Comparison of ENCODE assay signal across 8 cellular contexts in the genomic region with DNA sequence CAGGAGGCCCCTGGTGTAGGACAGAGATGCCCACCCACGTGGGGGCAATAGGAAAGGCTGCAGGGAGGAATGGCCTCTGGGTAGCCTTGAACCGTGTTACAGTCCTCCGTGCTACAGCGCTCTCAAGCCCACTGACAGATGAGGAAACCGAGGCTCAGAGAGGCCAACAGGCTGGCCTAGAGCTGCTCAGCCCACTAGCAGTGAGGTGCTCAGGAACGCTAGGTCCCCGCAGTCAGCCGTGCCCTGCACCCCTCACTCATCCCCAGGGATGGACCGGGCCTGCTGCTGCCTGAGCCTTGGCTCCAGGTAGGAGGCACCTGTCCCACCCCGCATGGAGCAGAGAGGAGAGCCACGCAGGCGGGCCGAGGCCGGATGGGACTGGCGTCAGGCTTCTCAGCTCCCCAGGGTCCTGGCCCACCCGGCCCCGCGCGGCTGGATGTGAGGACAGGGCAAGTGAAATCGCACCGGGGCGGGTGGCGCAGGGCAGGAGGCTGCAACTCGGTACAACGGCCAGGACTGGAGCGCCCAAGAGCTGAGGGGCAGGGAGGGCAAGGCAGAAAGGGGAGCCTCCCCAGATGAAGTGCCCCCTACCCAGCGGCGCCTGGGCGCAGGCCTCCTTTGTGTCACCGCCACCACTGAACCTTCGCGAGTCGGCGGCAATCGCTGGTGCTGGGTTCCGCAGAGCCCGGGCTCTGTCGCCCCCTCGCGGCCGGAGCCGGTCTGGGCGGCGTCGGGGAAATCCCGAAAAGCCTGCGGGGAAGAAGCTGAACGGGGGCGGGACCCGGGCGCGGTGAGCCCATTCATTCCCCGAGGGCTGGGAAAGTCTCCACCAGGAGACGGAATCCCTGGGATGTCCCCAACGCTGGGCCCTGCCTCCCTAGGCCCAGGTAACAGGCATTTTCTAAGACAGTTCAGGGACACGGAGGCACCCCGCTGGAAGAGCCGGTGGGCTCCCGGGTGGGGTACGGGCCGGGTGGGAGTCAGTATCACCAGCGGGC. TPM values are rescaled to one million over a fixed set of nuclear protein-coding genes. Genes with fewer than 3 reads are reported as not detected.
DNase-seq lines count a peak whose midpoint lies in the region; ATAC-seq and TF ChIP-seq lines count a peak whose summit lies in the region.

No MANE protein-coding gene starts in this region.

- H3K79me2 ChIP-seq in OCI-LY7 (ENCODE audit: insufficient read depth, low read depth, low read length), result no peaks in the 10 kb centered on the region
- no peaks in the 10 kb centered on the region for H3K79me2 ChIP-seq in neural cell (replicated peaks; ENCODE audit: insufficient read depth, low read length)

- no peaks in the 10 kb centered on the region for H3F3A ChIP-seq in neural cell (ENCODE audit: insufficient read depth, low read length, poor library complexity, severe bottlenecking)

- peak; percentile 84 for ATAC-seq in stimulated activated naive CD8-positive, alpha-beta T cell treated with anti-CD3 and anti-CD28 coated beads, Interleukin-15, Interleukin-2, amounts not matched to agents 100 U/mL and 50 U/mL, for 24 hours
- ATAC-seq in GM19328 (IDR thresholded peaks at IDR 0.05; ENCODE audit: unreplicated experiment), result no peak

- H3K9me3 ChIP-seq in HUES64 (ENCODE audit: insufficient read depth, low read depth, low read length) (no peaks in the 10 kb centered on the region), OCI-LY7 (ENCODE audit: low read length) (no peaks in the 10 kb centered on the region), esophagus muscularis mucosa (no peaks in the 10 kb centered on the region), neural cell (ENCODE audit: low read length) (no peaks in the 10 kb centered on the region)

- TF ChIP-seq POLR2A in esophagus muscularis mucosa (IDR thresholded peaks at IDR 0.05; ENCODE audit: low read depth), result no peak

- DNase-seq in EH (ENCODE audit: low read depth), result peak; percentile 77
- peak; percentile 86 for DNase-seq in OCI-LY7 (ENCODE audit: low spot score)
- DNase-seq in activated T-cell treated with anti-CD3 and anti-CD28 coated beads for 48 hours (ENCODE audit: low read depth), result peak; percentile 88
- DNase-seq in esophagus muscularis mucosa (ENCODE audit: extremely low spot score), result no peak
- peak; percentile 93 for DNase-seq in stimulated activated naive CD8-positive, alpha-beta T cell treated with anti-CD3 and anti-CD28 coated beads, Interleukin-15, Interleukin-2, amounts not matched to agents 100 U/mL and 50 U/mL, for 24 hours

- peak overlapping the region; percentile 76 for H3K4me2 ChIP-seq in OCI-LY7 (ENCODE audit: low read length)
- no peak overlapping the region for H3K4me2 ChIP-seq in neural cell (ENCODE audit: low read length)

- no peaks in the 10 kb centered on the region for H3K9me2 ChIP-seq in OCI-LY7 (ENCODE audit: insufficient read depth, low read length)
- no peaks in the 10 kb centered on the region for H3K9me2 ChIP-seq in neural cell (ENCODE audit: insufficient read depth, low read length)

- H4K20me1 ChIP-seq in OCI-LY7 (ENCODE audit: insufficient read depth, low read length) (no peaks in the 10 kb centered on the region), neural cell (ENCODE audit: insufficient read depth) (no peaks in the 10 kb centered on the region)

- CTCF ChIA-PET in OCI-LY7 (lab: Charles Lee; ENCODE audit: unreplicated experiment), result interaction anchor here (0.6 to 2.1 kb wide), 11 partner anchors 8 to 335 kb away, joined by 3 to 7 read pairs (median 3); a partner anchor contains a TSS

- H3K27ac ChIP-seq in HUES64 (ENCODE audit: low read depth, low read length), result no peak overlapping the region
- H3K27ac ChIP-seq in OCI-LY7 (ENCODE audit: low read depth, low read length, poor library complexity, severe bottlenecking), result peak overlapping the region; percentile 82
- no peak overlapping the region for H3K27ac ChIP-seq in esophagus muscularis mucosa (replicated peaks in 1 of 4)
- H3K27ac ChIP-seq in neural cell (ENCODE audit: low read length), result no peak overlapping the region

- peak overlapping the region; percentile 58; the same call in 1 of the 2 replicates for H2AFZ ChIP-seq in OCI-LY7 (ENCODE audit: low read length)
- H2AFZ ChIP-seq in neural cell (ENCODE audit: low read depth, low read length), result no peak overlapping the region

- H3K4me3 ChIP-seq in HUES64 (ENCODE audit: low read length) (no peak overlapping the region), OCI-LY7 (ENCODE audit: low read depth, low read length, poor library complexity, severe bottlenecking) (peak overlapping the region; percentile 54), esophagus muscularis mucosa (peak overlapping the region in 3 of 4 donors; percentile 24 to 44 (median 26)), neural cell (ENCODE audit: low read length) (peak overlapping the region; percentile 31)

- peak; percentile 90 for TF ChIP-seq CTCF in OCI-LY7 (conservative IDR thresholded peaks at IDR 0.05; ENCODE audit: low read length)
- TF ChIP-seq CTCF in esophagus muscularis mucosa (IDR thresholded peaks at IDR 0.05), result peak in 2 of 3 experiments; percentile 97 to 98
- peak; percentile 88 for TF ChIP-seq CTCF in neural cell (IDR thresholded peaks at IDR 0.05; ENCODE audit: poor library complexity, severe bottlenecking)

- TF ChIP-seq EP300 in esophagus muscularis mucosa (IDR thresholded peaks at IDR 0.05) (no peak), neural cell (conservative IDR thresholded peaks at IDR 0.05; ENCODE audit: poor library complexity, severe bottlenecking) (no peak)

- H3K4me1 ChIP-seq in HUES64 (ENCODE audit: insufficient read depth, low read length), result peaks cover 10% of the 10 kb centered on the region
- H3K4me1 ChIP-seq in OCI-LY7 (ENCODE audit: insufficient read depth, low read length, poor library complexity, severe bottlenecking), result peaks cover 75% of the 10 kb centered on the region
- peaks cover 35 to 40% (median 37%) of the 10 kb centered on the region in 4 donors for H3K4me1 ChIP-seq in esophagus muscularis mucosa

- H3K36me3 ChIP-seq in HUES64 (ENCODE audit: insufficient read depth, low read length) (no peaks in the 10 kb centered on the region), OCI-LY7 (ENCODE audit: insufficient read depth, low read length) (no peaks in the 10 kb centered on the region), esophagus muscularis mucosa (no peaks in the 10 kb centered on the region), neural cell (ENCODE audit: insufficient read depth, low read length) (no peaks in the 10 kb centered on the region)

- H3K9ac ChIP-seq in HUES64 (ENCODE audit: low read depth, low read length), result peak overlapping the region; percentile 43
- no peak overlapping the region for H3K9ac ChIP-seq in neural cell (ENCODE audit: low read length)

- WGBS in HUES64, result 29% methylated on average over 61 of the region's 62 CpGs
- WGBS in esophagus muscularis mucosa, result 20% methylated on average over 28 of the region's 62 CpGs

- intact Hi-C loops in OCI-LY7 (cut with micrococcal nuclease; ENCODE audit: unreplicated experiment), result loop anchor here (5.0 to 10.0 kb wide), 3 partner anchors 97 to 305 kb away; a partner anchor contains a TSS
- intact Hi-C loops in esophagus muscularis mucosa (cut with DNase I), result loop anchor here (5.0 kb wide), 2 partner anchors 82 to 307 kb away; a partner anchor contains a TSS

- BruUV-seq in OCI-LY7 (replicated peaks; lab: Mats Ljungman, UMichigan), result no TSS peak

- peak; percentile 83 for TF ChIP-seq RAD21 in neural cell (conservative IDR thresholded peaks at IDR 0.05)

- POLR2A ChIA-PET in OCI-LY7 (lab: Charles Lee), result interaction anchor here (1.1 to 1.6 kb wide), 4 partner anchors 9 to 95 kb away, joined by 4 to 5 read pairs (median 4); a partner anchor contains a TSS

- peaks cover 9% of the 10 kb centered on the region; the same call in 1 of the 2 replicates for H3K27me3 ChIP-seq in HUES64 (ENCODE audit: insufficient read depth, low read length)
- no peaks in the 10 kb centered on the region for H3K27me3 ChIP-seq in esophagus muscularis mucosa
- H3K27me3 ChIP-seq in neural cell (ENCODE audit: insufficient read depth, low read depth, low read length), result no peaks in the 10 kb centered on the region

TF ChIP-seq in neural cell, 6 proteins besides CTCF, POLR2A, EP300 and RAD21:
- TF ChIP-seq SMC3 (conservative IDR thresholded peaks at IDR 0.05; ENCODE audit: poor library complexity), result peak; percentile 78
- no peak for TF ChIP-seq MXI1 (conservative IDR thresholded peaks at IDR 0.05; ENCODE audit: poor library complexity, severe bottlenecking)

RNA-seq across cellular contexts. Expression of a gene that starts 8.4 kb away (rescaled TPM):
- 10.3 TPM for polyA plus RNA-seq in HUES64 (2013, experiment 1 of 2)
- 8.8 TPM for polyA plus RNA-seq in HUES64 (2013, experiment 2 of 2)
- total RNA-seq in OCI-LY7 (2014; rRNA removed; shearing (Covaris generic)), result 16.0 and 16.4 TPM in 2 replicates
- total RNA-seq in OCI-LY7 (2022), result 41.6 and 50.2 TPM in 2 replicates
- 10 to 100 TPM; 11.6 to 17.4 (median 15.3) TPM for total RNA-seq in esophagus muscularis mucosa
- polyA plus RNA-seq in neural cell, result 45.7 and 48.6 TPM in 2 replicates
- 45.5 and 51.1 TPM in 2 replicates for polyA minus RNA-seq in neural cell

RNA-seq across cellular contexts. Expression of a gene that starts 10.5 kb away (rescaled TPM):
- polyA plus RNA-seq in HUES64 (2013, experiment 1 of 2), result 6.2 TPM
- 8.7 TPM for polyA plus RNA-seq in HUES64 (2013, experiment 2 of 2)
- total RNA-seq in OCI-LY7 (2014; rRNA removed; shearing (Covaris generic)), result 34.6 and 44.6 TPM in 2 replicates
- total RNA-seq in OCI-LY7 (2022) (52.1 and 64.1 TPM in 2 replicates), esophagus muscularis mucosa (not detected)
- 0.84 and 1.4 TPM in 2 replicates for polyA plus RNA-seq in neural cell
- 0.24 TPM in 1 of 2 replicates, not detected in the other for polyA minus RNA-seq in neural cell

RNA-seq across cellular contexts. Expression of a gene that starts 44.9 kb away (rescaled TPM):
- 1,003 TPM for polyA plus RNA-seq in HUES64 (2013, experiment 1 of 2)
- polyA plus RNA-seq in HUES64 (2013, experiment 2 of 2), result 1,057 TPM
- 861 and 1,440 TPM in 2 replicates for total RNA-seq in OCI-LY7 (2014; rRNA removed; shearing (Covaris generic))
- total RNA-seq in OCI-LY7 (2022) (1,078 and 1,202 TPM in 2 replicates), esophagus muscularis mucosa (100 to 1,000 TPM; 158 to 372 (median 263) TPM)
- polyA plus RNA-seq in neural cell, result 369 and 421 TPM in 2 replicates
- polyA minus RNA-seq in neural cell, result 79.4 and 96.2 TPM in 2 replicates

Comparison
In these comparisons a context has a peak if more than half of its experiments do, and no peak if none do; other contexts are left out.
1. RNA of a gene that starts 10.5 kb away (total RNA-seq): 34.6 to 64.1 TPM in OCI-LY7; not detected in esophagus muscularis mucosa; every median in the first group is over 10 times any median in the second.
2. Peak in every context shown above with its lines, with median percentiles within 50 percentile points of each other: CTCF ChIP-seq.